Comparison of ENCODE assay signal across 10 cellular contexts in genomic region chr1:180269848-180270766, GRCh38. TPM values are rescaled to one million over a fixed set of nuclear protein-coding genes. Genes with fewer than 3 reads are reported as not detected.
A peak's percentile ranks its signal among the peaks of the same experiment; 100 is the strongest.
DNase-seq lines count a peak whose midpoint lies in the region; ATAC-seq, FAIRE-seq and TF ChIP-seq lines count a peak whose summit lies in the region.
"Had no signal": no experiment of that assay in that cellular context is flagged by ENCODE, and none has a peak within 500 bp of the region (broad histone marks: within the 10 kb centered on the region; RNA-seq: fewer than 3 reads in every experiment).

No MANE protein-coding gene starts in this region.

- no peak overlapping the region for H3K14ac ChIP-seq in H1 (ENCODE audit: insufficient read length)

- no peak overlapping the region for H2BK15ac ChIP-seq in H1 (ENCODE audit: low read length)

- POLR2A ChIA-PET in H1 (lab: Charles Lee; ENCODE audit: partially characterized antibody) = interaction anchor here (0.9 to 2.5 kb wide), 6 partner anchors 15 to 84 kb away, joined by 3 to 17 read pairs (median 3); no protein-coding TSS in a partner anchor

- peak; percentile 46 to 60 for TF ChIP-seq RAD21 in H1 (IDR thresholded peaks at IDR 0.05 in 1 of 2, conservative IDR thresholded peaks at IDR 0.05 in 1 of 2; ENCODE audit: low read depth in 2 of 2, low read length in 2 of 2)

- H3F3A ChIP-seq in smooth muscle cell (ENCODE audit: low read depth) = no peaks in the 10 kb centered on the region

- no peak overlapping the region for H3K27ac ChIP-seq in H1 (ENCODE audit: low read depth, low read length)
- no peak overlapping the region for H3K27ac ChIP-seq in smooth muscle cell (ENCODE audit: low read depth)

- H4K91ac ChIP-seq in H1 (replicated peaks; ENCODE audit: insufficient read length, low read length) = peak overlapping the region; percentile 75

- no peak overlapping the region for H2AK5ac ChIP-seq in H1 (ENCODE audit: low read depth, low read length)

- H4K8ac ChIP-seq in H1 (ENCODE audit: extremely low read depth, insufficient read depth, low read length) = no peak overlapping the region

- no peak overlapping the region for H3K56ac ChIP-seq in H1 (replicated peaks; ENCODE audit: insufficient read length, low read depth, low read length)

- H2BK20ac ChIP-seq in H1 (ENCODE audit: low read length) = no peak overlapping the region

- H3K4me2 ChIP-seq in H1 (ENCODE audit: insufficient read depth in 1 of 2, low read depth in 2 of 2, low read length in 2 of 2) (peak overlapping the region; percentile 3 to 14; a peak in 3 of 4 replicates), smooth muscle cell (no peak overlapping the region)

- H4K20me1 ChIP-seq in H1 (replicated peaks in 1 of 2; ENCODE audit: control insufficient read depth in 1 of 2, insufficient read depth in 2 of 2, low read length in 2 of 2) (no peaks in the 10 kb centered on the region), smooth muscle cell (ENCODE audit: low read depth) (no peaks in the 10 kb centered on the region)

- H3K27ac Mint-ChIP-seq in neural crest cell (ENCODE audit: unreplicated experiment) (no peak overlapping the region), natural killer cell (peak overlapping the region in 1 of 2 donors; percentile 47)
- H3K27ac Mint-ChIP-seq: activated naive CD8-positive, alpha-beta T cell treated with anti-CD3 and anti-CD28 coated beads, Interleukin-2, amount 10 ng/mL, durations not matched to agents 7 days and 5 days had no signal

- H3K27me3 Mint-ChIP-seq in neural crest cell (ENCODE audit: low read depth) (no peaks in the 10 kb centered on the region), natural killer cell (ENCODE audit: low read depth in 2 of 2) (no peaks in the 10 kb centered on the region)
- H3K27me3 Mint-ChIP-seq: activated naive CD8-positive, alpha-beta T cell treated with anti-CD3 and anti-CD28 coated beads, Interleukin-2, amount 10 ng/mL, durations not matched to agents 7 days and 5 days; naive B cell had no signal

- H3K79me2 ChIP-seq in H1 (ENCODE audit: control insufficient read depth in 1 of 2, insufficient read depth in 2 of 2, low read length in 2 of 2) (no peaks in the 10 kb centered on the region), smooth muscle cell (ENCODE audit: low read depth) (no peaks in the 10 kb centered on the region)

- H3K36me3 ChIP-seq in H1 (ENCODE audit: control insufficient read depth in 2 of 4, insufficient read depth in 4 of 4, low read length in 3 of 4) = peaks cover 0 to 5% (median under 1%) of the 10 kb centered on the region in 4 experiments; a peak in 4 of 8 replicates
- no peaks in the 10 kb centered on the region for H3K36me3 ChIP-seq in smooth muscle cell (ENCODE audit: low read depth)

- H3K4me1 ChIP-seq in H1 (replicated peaks in 1 of 4; ENCODE audit: control insufficient read depth in 3 of 4, insufficient read depth in 4 of 4, low read length in 3 of 4) = peaks cover 15 to 48% (median 30%) of the 10 kb centered on the region in 4 experiments
- peaks cover 23% of the 10 kb centered on the region for H3K4me1 ChIP-seq in smooth muscle cell (ENCODE audit: low read depth)

- DNase-seq in GM12864 (ENCODE audit: low read depth) (no peak), NCI-H2171 treated with DMSO at 0.1 percent for 48 hours (lab: John Stamatoyannopoulos, UW) (peak; percentile 19), H1 (ENCODE audit: low read depth in 1 of 2, low spot score in 2 of 2) (peak in 1 of 2 experiments; percentile 63), neural crest cell (ENCODE audit: low read depth, low spot score) (no peak), smooth muscle cell (lab: John Stamatoyannopoulos, UW; ENCODE audit: unreplicated experiment) (no peak), natural killer cell (no peak)
- DNase-seq: activated naive CD8-positive, alpha-beta T cell treated with anti-CD3 and anti-CD28 coated beads, Interleukin-2, amount 10 ng/mL, durations not matched to agents 7 days and 5 days; naive B cell had no signal

- H3K27me3 ChIP-seq in H1 (replicated peaks in 1 of 4; ENCODE audit: control insufficient read depth in 3 of 4, extremely low read depth in 1 of 4, insufficient read depth in 3 of 4, low read length in 3 of 4) = no peaks in the 10 kb centered on the region; a peak in 1 of 7 replicates
- peaks cover 1% of the 10 kb centered on the region for H3K27me3 ChIP-seq in smooth muscle cell (ENCODE audit: low read depth)

- H3K9me3 ChIP-seq in H1 (ENCODE audit: insufficient read depth in 2 of 2, low read depth in 1 of 2, low read length in 1 of 2) (no peaks in the 10 kb centered on the region), smooth muscle cell (replicated peaks; ENCODE audit: low read depth) (no peaks in the 10 kb centered on the region)

- no peak for ATAC-seq in GM18873 (IDR thresholded peaks at IDR 0.05; ENCODE audit: low FRiP score, unreplicated experiment)
- no peak for ATAC-seq in GM19397 (IDR thresholded peaks at IDR 0.05; ENCODE audit: unreplicated experiment)
- ATAC-seq in natural killer cell = no peak

- peak overlapping the region; percentile 72 for H3K18ac ChIP-seq in H1 (ENCODE audit: extremely low read depth, low read length)

- no peak overlapping the region for H2BK120ac ChIP-seq in H1 (replicated peaks; ENCODE audit: low read depth, low read length)

- H3K9ac ChIP-seq in H1 (replicated peaks in 1 of 4; ENCODE audit: extremely low read depth in 1 of 4, low read depth in 3 of 4, low read length in 3 of 4) (no peak overlapping the region), smooth muscle cell (ENCODE audit: low read depth) (no peak overlapping the region)

- no peaks in the 10 kb centered on the region for H3K79me1 ChIP-seq in H1 (ENCODE audit: low read depth, low read length)

- H3K4me3 ChIP-seq in GM12864 (ENCODE audit: low read depth, low read length) (no peak overlapping the region), H1 (ENCODE audit: extremely low read depth in 1 of 4, insufficient read depth in 2 of 4, low read depth in 3 of 4, low read length in 4 of 4) (no peak overlapping the region), smooth muscle cell (no peak overlapping the region)

- FAIRE-seq in H1 (lab: Jason Lieb, UNC) = peak; percentile 90

- TF ChIP-seq CTCF in GM12864 (IDR thresholded peaks at IDR 0.05; ENCODE audit: low read depth, low read length, missing control alignments) (peak; percentile 37), H1 (IDR thresholded peaks at IDR 0.05; ENCODE audit: control extremely low read depth in 1 of 3, insufficient read depth in 1 of 3, low read depth in 1 of 3, low read length in 3 of 3) (peak; percentile 50 to 85 (median 82)), neural crest cell (conservative IDR thresholded peaks at IDR 0.05) (peak; percentile 31), smooth muscle cell (IDR thresholded peaks at IDR 0.05; ENCODE audit: borderline replicate concordance, insufficient read depth, poor library complexity, severe bottlenecking) (no peak), natural killer cell (IDR thresholded peaks at IDR 0.05) (no peak)

- peak overlapping the region; percentile 71; the same call in 1 of the 2 replicates for H2BK5ac ChIP-seq in H1 (ENCODE audit: low read depth, low read length)

- H3K36me3 Mint-ChIP-seq in neural crest cell (ENCODE audit: low read depth) = peaks cover 16% of the 10 kb centered on the region
- no peaks in the 10 kb centered on the region for H3K36me3 Mint-ChIP-seq in natural killer cell

- 60% methylated on average over 13 of the region's 13 CpGs; no CpG with 5 or more reads in 1 of the 2 experiments for WGBS in H1 (ENCODE audit: extremely low coverage in 1 of 2, insufficient coverage in 1 of 2, insufficient read length in 1 of 2, insufficient replicate concordance in 2 of 2, low coverage in 1 of 2, low lambda C conversion rate in 2 of 2, missing lambda C conversion rate in 1 of 2), 2 experiments
- 79% methylated on average over 13 of the region's 13 CpGs for WGBS in smooth muscle cell (ENCODE audit: low lambda C conversion rate)

- no peak for TF ChIP-seq EP300 in H1 (IDR thresholded peaks at IDR 0.05; ENCODE audit: borderline replicate concordance in 1 of 2, low read depth in 2 of 2, low read length in 2 of 2)

- H2AFZ ChIP-seq in H1 (ENCODE audit: low read length) = no peak overlapping the region
- no peak overlapping the region for H2AFZ ChIP-seq in smooth muscle cell (ENCODE audit: low read depth)

- H3K23me2 ChIP-seq in H1 (ENCODE audit: low read depth, low read length) = no peaks in the 10 kb centered on the region

- no peak for TF ChIP-seq POLR2A in H1 (IDR thresholded peaks at IDR 0.05; ENCODE audit: control extremely low read depth in 1 of 2, low read depth in 2 of 2, low read length in 2 of 2)

- no peak overlapping the region for H3K4ac ChIP-seq in H1 (replicated peaks; ENCODE audit: insufficient read length, low read depth, low read length)

- no peak overlapping the region for H3K4me3 Mint-ChIP-seq in neural crest cell
- H3K4me3 Mint-ChIP-seq in natural killer cell = no peak overlapping the region
- H3K4me3 Mint-ChIP-seq: activated naive CD8-positive, alpha-beta T cell treated with anti-CD3 and anti-CD28 coated beads, Interleukin-2, amount 10 ng/mL, durations not matched to agents 7 days and 5 days; naive B cell had no signal

- no peak overlapping the region for H3K23ac ChIP-seq in H1 (ENCODE audit: insufficient read length)

- CTCF ChIA-PET in H1 (lab: Charles Lee; ENCODE audit: partially characterized antibody) = interaction anchor here (0.6 to 11.1 kb wide), 27 partner anchors 13 to 213 kb away, joined by 3 to 244 read pairs (median 3); no protein-coding TSS in a partner anchor

- intact Hi-C loops in natural killer cell (cut with micrococcal nuclease) = no loop called here

- H3K9me3 Mint-ChIP-seq in neural crest cell (no peaks in the 10 kb centered on the region), natural killer cell (no peaks in the 10 kb centered on the region)
- H3K9me3 Mint-ChIP-seq: activated naive CD8-positive, alpha-beta T cell treated with anti-CD3 and anti-CD28 coated beads, Interleukin-2, amount 10 ng/mL, durations not matched to agents 7 days and 5 days; naive B cell had no signal

- H3K4me1 Mint-ChIP-seq in neural crest cell (peaks cover 19% of the 10 kb centered on the region), natural killer cell (no peaks in the 10 kb centered on the region)
- H3K4me1 Mint-ChIP-seq: activated naive CD8-positive, alpha-beta T cell treated with anti-CD3 and anti-CD28 coated beads, Interleukin-2, amount 10 ng/mL, durations not matched to agents 7 days and 5 days had no signal

- peak overlapping the region; percentile 86; the same call in 1 of the 2 replicates for H2BK12ac ChIP-seq in H1 (ENCODE audit: low read depth, low read length)

- no peak overlapping the region for H4K5ac ChIP-seq in H1 (ENCODE audit: insufficient read length, low read depth, low read length)

RNA-seq across cellular contexts. Expression of gene LHX4, which starts 40.0 kb away (rescaled TPM):
- 4.9 and 5.7 TPM in 2 replicates for total RNA-seq in H1 (2021; fragmentation: NEBNext Ultra II Directional; extraction: Animal tissue kit (Norgen Biotek cat#: 25700))
- polyA plus RNA-seq in H1 (2011; rRNA removed) (0.80 and 0.85 TPM in 2 replicates), smooth muscle cell (0.39 TPM in 1 of 2 replicates, not detected in the other)
- polyA plus RNA-seq in H1 (2011; cell fraction: cytosol; rRNA removed) = 1.6 TPM
- 3.3 TPM for polyA plus RNA-seq in H1 (2011; cell fraction: nucleus; rRNA removed)
- polyA plus RNA-seq in H1 (2012, experiment 1 of 2) = 1.7 to 3.9 TPM (median 2.8 TPM) in 4 replicates
- 1.1 TPM for polyA plus RNA-seq in H1 (2012, experiment 2 of 2)
- polyA plus RNA-seq in H1 (2013, experiment 1 of 2) = 1.1 TPM
- 0.96 TPM for polyA plus RNA-seq in H1 (2013, experiment 2 of 2)
- 2.1 and 3.0 TPM in 2 replicates for polyA minus RNA-seq in H1 (2011; rRNA and poly(A)+ RNA removed)
- polyA minus RNA-seq in H1 (2011; cell fraction: cytosol; rRNA and poly(A)+ RNA removed) = 2.3 TPM
- 3.0 TPM for polyA minus RNA-seq in H1 (2011; cell fraction: nucleus; rRNA and poly(A)+ RNA removed)
- total RNA-seq in neural crest cell (0.91 and 0.96 TPM in 2 replicates), smooth muscle cell (not detected in 2 replicates), natural killer cell (under 1 TPM in 1 of 3 donors, not detected in 2; 0.08 TPM)
- total RNA-seq: activated naive CD8-positive, alpha-beta T cell treated with anti-CD3 and anti-CD28 coated beads, Interleukin-2, amount 10 ng/mL, durations not matched to agents 7 days and 5 days had no signal

Comparison
In these comparisons a context has a peak if more than half of its experiments do, and no peak if none do; other contexts are left out.
1. CTCF ChIP-seq: peak in GM12864 (single experiment), H1 (3 of 3) and neural crest cell (single experiment); none in smooth muscle cell (single experiment) and natural killer cell (single experiment).